Comparison of ENCODE assay signal across 22 cellular contexts in the genomic region with DNA sequence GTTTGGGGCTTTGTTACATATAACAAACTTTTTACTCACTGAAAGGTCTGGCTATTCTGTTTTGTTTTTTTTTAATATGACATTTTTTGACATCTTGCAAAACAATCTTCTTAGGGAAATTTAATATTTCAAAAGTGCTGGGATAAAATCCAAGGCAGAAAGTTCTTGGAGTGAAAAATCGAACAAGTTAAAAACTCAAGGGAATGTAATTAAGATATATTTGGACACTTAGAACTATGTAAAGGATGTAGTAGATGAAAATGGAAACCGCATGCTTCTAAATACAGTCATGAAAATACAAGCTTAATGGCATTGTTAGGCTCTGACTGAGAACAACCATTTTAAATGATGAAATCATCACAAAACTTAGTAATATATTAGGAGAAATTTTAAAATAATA.
"Had no signal": no experiment of that assay in that cellular context is flagged by ENCODE, and none has a peak within 500 bp of the region (broad histone marks: within the 10 kb centered on the region; RNA-seq: fewer than 3 reads in every experiment).

No MANE protein-coding gene starts in this region.

- H3K4me1 ChIP-seq: foreskin keratinocyte, gastroesophageal sphincter, prostate gland, suprapubic skin, transverse colon, upper lobe of right lung, uterus had no signal

- H3K9me3 ChIP-seq: gastroesophageal sphincter, prostate gland, suprapubic skin, transverse colon, upper lobe of right lung, uterus had no signal

- ATAC-seq: foreskin keratinocyte; gastroesophageal sphincter; naive thymus-derived CD8-positive, alpha-beta T cell; stimulated activated naive CD8-positive, alpha-beta T cell treated with anti-CD3 and anti-CD28 coated beads, Interleukin-15, amount 100 ng/mL, for 72 hours; upper lobe of right lung had no signal

- H3K27ac ChIP-seq: dorsolateral prefrontal cortex, foreskin keratinocyte, gastroesophageal sphincter, prostate gland, suprapubic skin, transverse colon, upper lobe of right lung, uterus had no signal

- H3K27me3 ChIP-seq: foreskin keratinocyte, gastroesophageal sphincter, suprapubic skin, transverse colon, upper lobe of right lung, uterus had no signal

- H3K36me3 ChIP-seq: gastroesophageal sphincter, prostate gland, suprapubic skin, transverse colon, upper lobe of right lung, uterus had no signal

- H3K4me3 ChIP-seq: dorsolateral prefrontal cortex, gastroesophageal sphincter, prostate gland, suprapubic skin, transverse colon, upper lobe of right lung, uterus had no signal

- DNase-seq: cerebellar nuclear complex; cortex of kidney; dorsolateral prefrontal cortex; effector CD4-positive, alpha-beta T cell; foreskin keratinocyte; hypothalamus; mesendoderm; midbrain; naive thymus-derived CD8-positive, alpha-beta T cell; nephron progenitor cell; nucleus accumbens; small intestine; stimulated activated CD4-positive, alpha-beta T cell treated with anti-CD3 and anti-CD28 coated beads, Interleukin-15, amount 100 ng/mL, for 24 hours; stimulated activated CD4-positive, alpha-beta T cell treated with anti-CD3 and anti-CD28 coated beads, Interleukin-2, amount 100 ng/mL, for 48 hours; stimulated activated naive CD4-positive, alpha-beta T cell; stimulated activated naive CD8-positive, alpha-beta T cell treated with anti-CD3 and anti-CD28 coated beads, Interleukin-15, amount 100 ng/mL, for 72 hours; transverse colon; upper lobe of right lung; uterus had no signal
